In the genomic region with DNA sequence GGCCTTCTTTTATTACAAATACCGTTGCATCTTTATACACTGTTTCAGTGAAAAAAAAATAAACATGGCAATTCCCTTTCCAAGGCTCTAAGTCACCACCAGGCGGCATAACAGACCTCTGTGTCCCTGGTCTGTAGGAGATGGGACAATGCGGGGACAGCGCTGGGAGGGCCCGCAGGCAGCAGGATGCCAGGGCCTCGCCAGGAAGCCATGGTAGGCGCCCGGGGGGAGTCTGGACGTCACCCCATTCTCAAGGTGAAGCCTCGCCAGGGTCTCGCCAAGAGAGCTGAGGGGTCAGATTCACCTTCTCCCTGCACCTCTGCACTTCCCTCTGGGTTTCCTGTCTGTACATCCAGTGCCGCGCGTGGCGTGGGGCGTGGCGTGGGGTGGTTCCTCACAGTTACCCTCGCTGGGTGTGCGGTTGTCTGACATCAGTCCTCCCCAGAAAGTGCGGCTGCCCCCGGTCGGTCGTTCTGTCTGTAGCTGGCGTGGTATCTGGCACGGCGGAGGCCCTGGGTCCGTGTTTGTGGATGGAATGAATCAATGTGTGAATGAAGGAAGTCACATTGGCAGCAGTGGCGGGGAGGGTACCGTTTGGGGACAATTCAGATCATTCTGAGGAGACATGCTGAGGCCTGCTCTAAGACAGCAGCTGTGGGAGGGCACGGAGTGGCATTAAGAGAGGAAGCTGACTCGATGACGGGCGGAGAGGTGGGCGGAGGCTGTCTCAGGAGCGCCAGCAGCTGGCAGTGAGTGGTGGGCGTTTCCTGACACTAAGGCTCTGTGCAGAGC, we compare ENCODE assay signal across 8 cellular contexts. TPM values are rescaled to one million over a fixed set of nuclear protein-coding genes. Genes with fewer than 3 reads are reported as not detected.
DNase-seq lines count a peak whose midpoint lies in the region; ATAC-seq and TF ChIP-seq lines count a peak whose summit lies in the region.

No MANE protein-coding gene starts in this region.

- POLR2A ChIA-PET in HEK293T (lab: Yijun Ruan, JAX) = no interaction called here

- H3K27me3 Mint-ChIP-seq in chondrocyte (ENCODE audit: low read depth) = no peaks in the 10 kb centered on the region

- TF ChIP-seq POLR2A in lower leg skin (IDR thresholded peaks at IDR 0.05) = no peak

- H3K4me3 ChIP-seq in lower leg skin (ENCODE audit: low read depth, poor library complexity, severe bottlenecking) = no peak overlapping the region

- H3K4me3 Mint-ChIP-seq in chondrocyte (ENCODE audit: unreplicated experiment) = no peak overlapping the region

- TF ChIP-seq CTCF in chondrocyte (IDR thresholded peaks at IDR 0.05) = peak; percentile 82
- peak in 1 of 3 donors; percentile 56 for TF ChIP-seq CTCF in lower leg skin (IDR thresholded peaks at IDR 0.05)

- peaks cover 2% of the 10 kb centered on the region for H3K36me3 Mint-ChIP-seq in chondrocyte (ENCODE audit: low read depth)

- 20% methylated on average over 36 of the region's 36 CpGs for WGBS in lower leg skin, 2 donors

- intact Hi-C loops in lower leg skin (cut with DNase I; ENCODE audit: low total_unique reads) = loop anchor here (2.0 kb wide), 1 partner anchor 71 kb away; no protein-coding TSS in a partner anchor

- CTCF ChIA-PET in HEK293T (lab: Yijun Ruan, JAX) = interaction anchor here (0.6 to 2.4 kb wide), 10 partner anchors 9 to 243 kb away, joined by 3 to 11 read pairs (median 4); no protein-coding TSS in a partner anchor

- H3K4me1 Mint-ChIP-seq in chondrocyte (ENCODE audit: low read depth) = peaks cover 64% of the 10 kb centered on the region

- H3K9me3 Mint-ChIP-seq in chondrocyte (ENCODE audit: low read depth) = no peaks in the 10 kb centered on the region

- peak; percentile 85 for DNase-seq in COLO668 (lab: John Stamatoyannopoulos, UW; ENCODE audit: unreplicated experiment)
- peak; percentile 55 for DNase-seq in HEK293T (ENCODE audit: extremely low spot score)
- peak; percentile 80 for DNase-seq in NCI-H2171 treated with DMSO at 0.1 percent for 48 hours (lab: John Stamatoyannopoulos, UW)
- no peak for DNase-seq in chondrocyte (ENCODE audit: low spot score)
- DNase-seq in lower leg skin (ENCODE audit: low spot score in 2 of 2) = peak; percentile 74 to 95
- DNase-seq in stimulated activated CD4-positive, alpha-beta T cell treated with anti-CD3 and anti-CD28 coated beads, TNF-alpha, amount 100 ng/mL, for 24 hours (ENCODE audit: low read depth in 3 of 3) = peak; percentile 72 to 87 (median 82)
- DNase-seq in glomerular visceral epithelial cell (ENCODE audit: extremely low spot score) = no peak

- H3K27ac Mint-ChIP-seq in chondrocyte (ENCODE audit: unreplicated experiment) = peak overlapping the region; percentile 81

- ATAC-seq in activated CD4-positive, CD25-positive, alpha-beta regulatory T cell treated with anti-CD3 and anti-CD28 coated beads, Interleukin-2, amount 50 U/mL, for 24 hours = peak; percentile 76 to 78

TF ChIP-seq in HEK293T, 16 proteins besides CTCF, POLR2A, EP300 and RAD21:
- TF ChIP-seq SUZ12 (IDR thresholded peaks at IDR 0.05) (no peak), LEF1 (IDR thresholded peaks at IDR 0.05; ENCODE audit: borderline replicate concordance) (no peak), FOXK2 (IDR thresholded peaks at IDR 0.05) (no peak), ZNF384 (IDR thresholded peaks at IDR 0.05) (0 out of 2 replicates have a peak, but pooled peaks have one; percentile 42), NFRKB (IDR thresholded peaks at IDR 0.05) (no peak), BHLHE40 (IDR thresholded peaks at IDR 0.05; ENCODE audit: borderline replicate concordance) (no peak), ELF4 (IDR thresholded peaks at IDR 0.05) (no peak)
- TF ChIP-seq, protein P1, sequence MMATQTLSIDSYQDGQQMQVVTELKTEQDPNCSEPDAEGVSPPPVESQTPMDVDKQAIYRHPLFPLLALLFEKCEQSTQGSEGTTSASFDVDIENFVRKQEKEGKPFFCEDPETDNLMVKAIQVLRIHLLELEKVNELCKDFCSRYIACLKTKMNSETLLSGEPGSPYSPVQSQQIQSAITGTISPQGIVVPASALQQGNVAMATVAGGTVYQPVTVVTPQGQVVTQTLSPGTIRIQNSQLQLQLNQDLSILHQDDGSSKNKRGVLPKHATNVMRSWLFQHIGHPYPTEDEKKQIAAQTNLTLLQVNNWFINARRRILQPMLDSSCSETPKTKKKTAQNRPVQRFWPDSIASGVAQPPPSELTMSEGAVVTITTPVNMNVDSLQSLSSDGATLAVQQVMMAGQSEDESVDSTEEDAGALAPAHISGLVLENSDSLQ (IDR thresholded peaks at IDR 0.05) = no peak

RNA-seq across cellular contexts. Expression of gene LRRFIP1, which starts 45.9 kb away (rescaled TPM):
- total RNA-seq in chondrocyte = 84.7 to 97.5 TPM (median 91.5 TPM) in 3 replicates
- total RNA-seq in lower leg skin = 10 to 100 TPM; 45.5 to 88.0 (median 67.5) TPM

Comparison
In these comparisons a context has a peak if more than half of its experiments do, and no peak if none do; other contexts are left out.
1. DNase-seq: peak in COLO668 (single experiment), HEK293T (single experiment), NCI-H2171 treated with DMSO at 0.1 percent for 48 hours (single experiment), lower leg skin (2 of 2) and stimulated activated CD4-positive, alpha-beta T cell treated with anti-CD3 and anti-CD28 coated beads, TNF-alpha, amount 100 ng/mL, for 24 hours (3 of 3); none in chondrocyte (single experiment) and glomerular visceral epithelial cell (single experiment).